ENCODE assay signal across 26 cellular contexts in genomic region chr1:156803086-156803851, GRCh38. TPM values are rescaled to one million over a fixed set of nuclear protein-coding genes. Genes with fewer than 3 reads are reported as not detected.
DNase-seq lines count a peak whose midpoint lies in the region; ATAC-seq, FAIRE-seq and TF ChIP-seq lines count a peak whose summit lies in the region.
"Had no signal": no experiment of that assay in that cellular context is flagged by ENCODE, and none has a peak within 500 bp of the region (broad histone marks: within the 10 kb centered on the region; RNA-seq: fewer than 3 reads in every experiment).

No MANE protein-coding gene starts in this region.

- DNase-seq in T-helper 2 cell treated with Interferon-gamma antibody and Interleukin-4, amounts not matched to agents 5 μg/mL and 100 μg/mL, for 36 hours (ENCODE audit: low spot score) = no peak
- DNase-seq in T-helper 2 cell (no peak), mesenteric fat pad (ENCODE audit: low spot score) (peak; percentile 60), endodermal cell (no peak), small intestine (no peak)
- DNase-seq in CD4-positive, alpha-beta memory T cell = no peak
- DNase-seq in activated T-helper 2 cell treated with anti-CD3 and anti-CD28 coated beads, Interferon-gamma antibody, Interleukin-2, Interleukin-4, amounts not matched to agents 10 μg/mL and 5 μg/mL and 100 μg/mL, durations not matched to agents 14 hours and 24 hours and 36 hours (ENCODE audit: low spot score) = no peak
- DNase-seq: 8988T, amniotic stem cell, C1 segment of cervical spinal cord, DMS79, IMR-90, left ventricle myocardium superior, MV-4-11, NCI-H2029 treated with DMSO at 0.1 percent for 48 hours, PC-3 had no signal

- peak overlapping the region; percentile 50 for H3K27ac Mint-ChIP-seq in T-helper 2 cell treated with Interferon-gamma antibody and Interleukin-4, amounts not matched to agents 5 μg/mL and 100 μg/mL, for 36 hours
- H3K27ac Mint-ChIP-seq in CD4-positive, alpha-beta memory T cell = peak overlapping the region; percentile 12 to 89 (median 67)
- H3K27ac Mint-ChIP-seq in activated T-helper 2 cell treated with anti-CD3 and anti-CD28 coated beads, Interferon-gamma antibody, Interleukin-2, Interleukin-4, amounts not matched to agents 10 μg/mL and 5 μg/mL and 100 μg/mL, durations not matched to agents 14 hours and 24 hours and 36 hours = peak overlapping the region; percentile 43
- H3K27ac Mint-ChIP-seq in endodermal cell = no peak overlapping the region
- H3K27ac Mint-ChIP-seq: stimulated activated memory B cell treated with anti-CD40 and anti-IgM and Interleukin-4, amounts not matched to agents 10 μg/mL and 1 μg/mL and 100 μg/mL, for 72 hours had no signal

- CTCF ChIA-PET in CD4-positive, alpha-beta memory T cell (lab: Charles Lee; ENCODE audit: partially characterized antibody) = interaction anchor here (0.5 to 17.5 kb wide), 7 partner anchors 10 to 125 kb away, joined by 3 to 344 read pairs (median 7); partner anchors contain the start of genes INSRR, NTRK1 and PEAR1

- no peaks in the 10 kb centered on the region for H3K9me3 ChIP-seq in CD4-positive, alpha-beta memory T cell (ENCODE audit: control insufficient read depth in 1 of 2, low read length in 2 of 2)
- no peaks in the 10 kb centered on the region for H3K9me3 ChIP-seq in endodermal cell (ENCODE audit: control insufficient read depth, low read length)
- H3K9me3 ChIP-seq in small intestine (ENCODE audit: control insufficient read depth, low read depth) = no peaks in the 10 kb centered on the region

- H3K4me3 Mint-ChIP-seq in T-helper 2 cell treated with Interferon-gamma antibody and Interleukin-4, amounts not matched to agents 5 μg/mL and 100 μg/mL, for 36 hours = no peak overlapping the region
- peak overlapping the region in 1 of 8 donors; percentile 53 for H3K4me3 Mint-ChIP-seq in CD4-positive, alpha-beta memory T cell
- no peak overlapping the region for H3K4me3 Mint-ChIP-seq in activated T-helper 2 cell treated with anti-CD3 and anti-CD28 coated beads, Interferon-gamma antibody, Interleukin-2, Interleukin-4, amounts not matched to agents 10 μg/mL and 5 μg/mL and 100 μg/mL, durations not matched to agents 14 hours and 24 hours and 36 hours (ENCODE audit: low read depth)
- H3K4me3 Mint-ChIP-seq in endodermal cell = no peak overlapping the region
- H3K4me3 Mint-ChIP-seq: stimulated activated memory B cell treated with anti-CD40 and anti-IgM and Interleukin-4, amounts not matched to agents 10 μg/mL and 1 μg/mL and 100 μg/mL, for 72 hours had no signal

- no peak overlapping the region for H3K27ac ChIP-seq in CD4-positive, alpha-beta memory T cell (ENCODE audit: low read depth, low read length)
- no peak overlapping the region for H3K27ac ChIP-seq in endodermal cell (ENCODE audit: low read depth, low read length)
- no peak overlapping the region for H3K27ac ChIP-seq in small intestine (ENCODE audit: low read depth in 1 of 2, low read length in 1 of 2)
- H3K27ac ChIP-seq: foreskin keratinocyte had no signal

- FAIRE-seq in small intestine (lab: Jason Lieb, UNC) = no peak
- FAIRE-seq: endometrium, GM19239 had no signal

- no peaks in the 10 kb centered on the region for H3K27me3 Mint-ChIP-seq in T-helper 2 cell treated with Interferon-gamma antibody and Interleukin-4, amounts not matched to agents 5 μg/mL and 100 μg/mL, for 36 hours (ENCODE audit: low read depth)
- no peaks in the 10 kb centered on the region for H3K27me3 Mint-ChIP-seq in CD4-positive, alpha-beta memory T cell
- no peaks in the 10 kb centered on the region for H3K27me3 Mint-ChIP-seq in activated T-helper 2 cell treated with anti-CD3 and anti-CD28 coated beads, Interferon-gamma antibody, Interleukin-2, Interleukin-4, amounts not matched to agents 10 μg/mL and 5 μg/mL and 100 μg/mL, durations not matched to agents 14 hours and 24 hours and 36 hours (ENCODE audit: low read depth)
- H3K27me3 Mint-ChIP-seq in endodermal cell (ENCODE audit: insufficient read depth) = peaks cover 5% of the 10 kb centered on the region
- H3K27me3 Mint-ChIP-seq: stimulated activated memory B cell treated with anti-CD40 and anti-IgM and Interleukin-4, amounts not matched to agents 10 μg/mL and 1 μg/mL and 100 μg/mL, for 72 hours had no signal

- POLR2A ChIA-PET in CD4-positive, alpha-beta memory T cell (lab: Charles Lee; ENCODE audit: partially characterized antibody) = interaction anchor here (0.5 to 8.2 kb wide), 6 partner anchors 10 to 66 kb away, joined by 3 to 66 read pairs (median 18); partner anchors contain the start of genes HDGF, INSRR, NTRK1 and SH2D2A

- H3K4me3 ChIP-seq in CD4-positive, alpha-beta memory T cell (ENCODE audit: low read length in 2 of 2) = no peak overlapping the region
- H3K4me3 ChIP-seq in endodermal cell (ENCODE audit: low read length) (no peak overlapping the region), small intestine (ENCODE audit: low read depth in 1 of 2, low read length in 2 of 2) (no peak overlapping the region)
- H3K4me3 ChIP-seq: skin epidermis had no signal

- H3K9me3 Mint-ChIP-seq in T-helper 2 cell treated with Interferon-gamma antibody and Interleukin-4, amounts not matched to agents 5 μg/mL and 100 μg/mL, for 36 hours = no peaks in the 10 kb centered on the region
- H3K9me3 Mint-ChIP-seq in CD4-positive, alpha-beta memory T cell = peaks cover 0 to 2% (median 0%) of the 10 kb centered on the region in 8 donors
- H3K9me3 Mint-ChIP-seq in activated T-helper 2 cell treated with anti-CD3 and anti-CD28 coated beads, Interferon-gamma antibody, Interleukin-2, Interleukin-4, amounts not matched to agents 10 μg/mL and 5 μg/mL and 100 μg/mL, durations not matched to agents 14 hours and 24 hours and 36 hours = no peaks in the 10 kb centered on the region
- H3K9me3 Mint-ChIP-seq in endodermal cell = no peaks in the 10 kb centered on the region
- H3K9me3 Mint-ChIP-seq: stimulated activated memory B cell treated with anti-CD40 and anti-IgM and Interleukin-4, amounts not matched to agents 10 μg/mL and 1 μg/mL and 100 μg/mL, for 72 hours had no signal

- H3K36me3 Mint-ChIP-seq in T-helper 2 cell treated with Interferon-gamma antibody and Interleukin-4, amounts not matched to agents 5 μg/mL and 100 μg/mL, for 36 hours (ENCODE audit: low read depth) = peaks cover 38% of the 10 kb centered on the region
- H3K36me3 Mint-ChIP-seq in CD4-positive, alpha-beta memory T cell = peaks cover 23 to 48% of the 10 kb centered on the region in 2 donors
- peaks cover 67% of the 10 kb centered on the region for H3K36me3 Mint-ChIP-seq in activated T-helper 2 cell treated with anti-CD3 and anti-CD28 coated beads, Interferon-gamma antibody, Interleukin-2, Interleukin-4, amounts not matched to agents 10 μg/mL and 5 μg/mL and 100 μg/mL, durations not matched to agents 14 hours and 24 hours and 36 hours (ENCODE audit: low read depth)
- peaks cover 28% of the 10 kb centered on the region for H3K36me3 Mint-ChIP-seq in endodermal cell (ENCODE audit: low read depth)

- no peak for TF ChIP-seq CTCF in endodermal cell (conservative IDR thresholded peaks at IDR 0.05)

- H3K4me1 ChIP-seq in CD4-positive, alpha-beta memory T cell (ENCODE audit: insufficient read depth, low read length) = peaks cover 29% of the 10 kb centered on the region
- H3K4me1 ChIP-seq in endodermal cell (ENCODE audit: control insufficient read depth, insufficient read depth, low read length) = peaks cover 9% of the 10 kb centered on the region
- no peaks in the 10 kb centered on the region for H3K4me1 ChIP-seq in small intestine (ENCODE audit: control insufficient read depth in 2 of 2, insufficient read depth in 1 of 2, low read depth in 1 of 2, low read length in 1 of 2)

- no peak for ATAC-seq in GM21717 (IDR thresholded peaks at IDR 0.05; ENCODE audit: unreplicated experiment)
- ATAC-seq: foreskin keratinocyte; left ventricle myocardium superior; PC-3; stimulated activated memory B cell treated with anti-CD40 and anti-IgM and Interleukin-4, amounts not matched to agents 10 μg/mL and 1 μg/mL and 100 μg/mL, for 72 hours had no signal

- H3K27me3 ChIP-seq in CD4-positive, alpha-beta memory T cell (ENCODE audit: insufficient read depth, low read length) = no peaks in the 10 kb centered on the region
- H3K27me3 ChIP-seq in endodermal cell (ENCODE audit: control insufficient read depth, insufficient read depth, low read length, poor library complexity, severe bottlenecking) = no peaks in the 10 kb centered on the region
- no peaks in the 10 kb centered on the region for H3K27me3 ChIP-seq in small intestine (ENCODE audit: control insufficient read depth in 2 of 2, insufficient read depth in 2 of 2, low read length in 2 of 2)
- H3K27me3 ChIP-seq: foreskin keratinocyte had no signal

- H3K36me3 ChIP-seq in CD4-positive, alpha-beta memory T cell (ENCODE audit: insufficient read depth, low read length) = peaks cover 24% of the 10 kb centered on the region
- H3K36me3 ChIP-seq in endodermal cell (ENCODE audit: control insufficient read depth, insufficient read depth, low read length) = peaks cover 39% of the 10 kb centered on the region
- peaks cover 3 to 6% of the 10 kb centered on the region in 2 donors for H3K36me3 ChIP-seq in small intestine (ENCODE audit: control insufficient read depth in 2 of 2, insufficient read depth in 2 of 2, low read length in 2 of 2)

- 93% methylated on average over 7 to 13 of the region's 13 CpGs for WGBS in endodermal cell (ENCODE audit: insufficient coverage in 1 of 2, insufficient read length in 1 of 2), 2 experiments
- 79 to 90% (median 88%) methylated on average over 13 of the region's 13 CpGs for WGBS in small intestine, 3 donors

- intact Hi-C loops in CD4-positive, alpha-beta memory T cell (cut with micrococcal nuclease) = no loop called here
- intact Hi-C loops in activated T-helper 2 cell treated with anti-CD3 and anti-CD28 coated beads, Interferon-gamma antibody, Interleukin-2, Interleukin-4, amounts not matched to agents 10 μg/mL and 5 μg/mL and 100 μg/mL, durations not matched to agents 14 hours and 24 hours and 36 hours (cut with micrococcal nuclease) = loop anchor here (5.0 kb wide), 1 partner anchor 34 kb away; no protein-coding TSS in a partner anchor

- no peak overlapping the region for H3K9ac ChIP-seq in endodermal cell (ENCODE audit: extremely low read depth, low read length, poor library complexity, severe bottlenecking)

- peaks cover 31% of the 10 kb centered on the region for H3K4me1 Mint-ChIP-seq in T-helper 2 cell treated with Interferon-gamma antibody and Interleukin-4, amounts not matched to agents 5 μg/mL and 100 μg/mL, for 36 hours (ENCODE audit: low read depth)
- peaks cover 31 to 72% (median 45%) of the 10 kb centered on the region in 4 donors for H3K4me1 Mint-ChIP-seq in CD4-positive, alpha-beta memory T cell
- H3K4me1 Mint-ChIP-seq in activated T-helper 2 cell treated with anti-CD3 and anti-CD28 coated beads, Interferon-gamma antibody, Interleukin-2, Interleukin-4, amounts not matched to agents 10 μg/mL and 5 μg/mL and 100 μg/mL, durations not matched to agents 14 hours and 24 hours and 36 hours (ENCODE audit: low read depth) = peaks cover 48% of the 10 kb centered on the region
- H3K4me1 Mint-ChIP-seq in endodermal cell = peaks cover 10% of the 10 kb centered on the region

RNA-seq across cellular contexts. Expression of gene SH2D2A, which starts 13.4 kb away (rescaled TPM):
- 10 to 100 TPM; 55.1 to 63.6 TPM for total RNA-seq in CD4-positive, alpha-beta memory T cell
- polyA plus RNA-seq in CD4-positive, alpha-beta memory T cell = 10 to 100 TPM; 29.1 to 53.9 TPM
- 453 and 474 TPM in 2 replicates for total RNA-seq in activated T-helper 2 cell treated with anti-CD3 and anti-CD28 coated beads, Interferon-gamma antibody, Interleukin-2, Interleukin-4, amounts not matched to agents 10 μg/mL and 5 μg/mL and 100 μg/mL, durations not matched to agents 14 hours and 24 hours and 36 hours
- 4.7 TPM for total RNA-seq in mesenteric fat pad
- total RNA-seq in endodermal cell = 1 to 10 TPM; 2.4 to 7.7 TPM
- 3.0 TPM for polyA plus RNA-seq in endodermal cell (2013, experiment 1 of 2)
- 1.9 TPM for polyA plus RNA-seq in endodermal cell (2013, experiment 2 of 2)
- polyA plus RNA-seq in small intestine = 1 to 10 TPM in 2 of 3 donors, under 1 TPM in 1; 0.89 to 2.7 (median 2.2) TPM
- total RNA-seq: cerebellum, IMR-90, SK-MEL-5, urinary bladder had no signal
- polyA plus RNA-seq: IMR-90 had no signal

RNA-seq across cellular contexts. Expression of gene PRCC, which starts 35.9 kb away (rescaled TPM):
- 10 to 100 TPM; 60.9 to 61.3 TPM for total RNA-seq in CD4-positive, alpha-beta memory T cell
- polyA plus RNA-seq in CD4-positive, alpha-beta memory T cell = 10 to 100 TPM; 32.8 to 52.7 TPM
- total RNA-seq in activated T-helper 2 cell treated with anti-CD3 and anti-CD28 coated beads, Interferon-gamma antibody, Interleukin-2, Interleukin-4, amounts not matched to agents 10 μg/mL and 5 μg/mL and 100 μg/mL, durations not matched to agents 14 hours and 24 hours and 36 hours = 94.8 and 110 TPM in 2 replicates
- total RNA-seq in mesenteric fat pad (64.4 TPM), endodermal cell (100 to 1,000 TPM; 108 to 111 TPM)
- polyA plus RNA-seq in endodermal cell (2013, experiment 1 of 2) = 81.7 TPM
- 91.9 TPM for polyA plus RNA-seq in endodermal cell (2013, experiment 2 of 2)
- 10 to 100 TPM; 45.2 to 55.0 (median 50.5) TPM for polyA plus RNA-seq in small intestine

RNA-seq across cellular contexts. Expression of gene HDGF, which starts 51.8 kb away (rescaled TPM):
- total RNA-seq in CD4-positive, alpha-beta memory T cell = 10 to 100 TPM; 93.3 to 97.0 TPM
- 10 to 100 TPM; 23.8 to 49.3 TPM for polyA plus RNA-seq in CD4-positive, alpha-beta memory T cell
- 359 and 360 TPM in 2 replicates for total RNA-seq in activated T-helper 2 cell treated with anti-CD3 and anti-CD28 coated beads, Interferon-gamma antibody, Interleukin-2, Interleukin-4, amounts not matched to agents 10 μg/mL and 5 μg/mL and 100 μg/mL, durations not matched to agents 14 hours and 24 hours and 36 hours
- total RNA-seq in mesenteric fat pad (154 TPM), endodermal cell (100 to 1,000 TPM; 493 to 495 TPM)
- 307 TPM for polyA plus RNA-seq in endodermal cell (2013, experiment 1 of 2)
- 299 TPM for polyA plus RNA-seq in endodermal cell (2013, experiment 2 of 2)
- polyA plus RNA-seq in small intestine = 100 to 1,000 TPM; 273 to 308 (median 280) TPM

RNA-seq across cellular contexts. Expression of gene INSRR, which starts 55.6 kb away (rescaled TPM):
- under 1 TPM in 1 of 2 experiments, not detected in 1; 0.06 TPM for total RNA-seq in CD4-positive, alpha-beta memory T cell
- polyA plus RNA-seq in CD4-positive, alpha-beta memory T cell = not detected
- 1.1 and 1.4 TPM in 2 replicates for total RNA-seq in activated T-helper 2 cell treated with anti-CD3 and anti-CD28 coated beads, Interferon-gamma antibody, Interleukin-2, Interleukin-4, amounts not matched to agents 10 μg/mL and 5 μg/mL and 100 μg/mL, durations not matched to agents 14 hours and 24 hours and 36 hours
- total RNA-seq in mesenteric fat pad (0.10 TPM), endodermal cell (under 1 TPM; 0.07 to 0.09 TPM)
- 0.11 TPM for polyA plus RNA-seq in endodermal cell (2013, experiment 1 of 2)
- polyA plus RNA-seq in endodermal cell (2013, experiment 2 of 2) = 0.08 TPM
- polyA plus RNA-seq in small intestine = under 1 TPM in 1 of 3 donors, not detected in 2; 0.01 TPM
- total RNA-seq: activated CD8-positive, alpha-beta memory T cell treated with anti-CD3 and anti-CD28 coated beads for 36 hours; foreskin keratinocyte; IMR-90; PC-3; SK-MEL-5 had no signal
- polyA plus RNA-seq: foreskin keratinocyte, IMR-90 had no signal

RNA-seq across cellular contexts. Expression of gene NTRK1, which starts 57.4 kb away (rescaled TPM):
- under 1 TPM in 1 of 2 experiments, not detected in 1; 0.23 TPM for total RNA-seq in CD4-positive, alpha-beta memory T cell
- polyA plus RNA-seq in CD4-positive, alpha-beta memory T cell = not detected
- 252 and 253 TPM in 2 replicates for total RNA-seq in activated T-helper 2 cell treated with anti-CD3 and anti-CD28 coated beads, Interferon-gamma antibody, Interleukin-2, Interleukin-4, amounts not matched to agents 10 μg/mL and 5 μg/mL and 100 μg/mL, durations not matched to agents 14 hours and 24 hours and 36 hours
- total RNA-seq in mesenteric fat pad (1.8 TPM), endodermal cell (under 1 TPM; 0.44 to 0.82 TPM)
- 3.1 TPM for polyA plus RNA-seq in endodermal cell (2013, experiment 1 of 2)
- polyA plus RNA-seq in endodermal cell (2013, experiment 2 of 2) = 2.0 TPM
- under 1 TPM in 1 of 3 donors, not detected in 2; 0.67 TPM for polyA plus RNA-seq in small intestine
- total RNA-seq: foreskin keratinocyte, IMR-90 had no signal
- polyA plus RNA-seq: IMR-90 had no signal
